In the genomic region with DNA sequence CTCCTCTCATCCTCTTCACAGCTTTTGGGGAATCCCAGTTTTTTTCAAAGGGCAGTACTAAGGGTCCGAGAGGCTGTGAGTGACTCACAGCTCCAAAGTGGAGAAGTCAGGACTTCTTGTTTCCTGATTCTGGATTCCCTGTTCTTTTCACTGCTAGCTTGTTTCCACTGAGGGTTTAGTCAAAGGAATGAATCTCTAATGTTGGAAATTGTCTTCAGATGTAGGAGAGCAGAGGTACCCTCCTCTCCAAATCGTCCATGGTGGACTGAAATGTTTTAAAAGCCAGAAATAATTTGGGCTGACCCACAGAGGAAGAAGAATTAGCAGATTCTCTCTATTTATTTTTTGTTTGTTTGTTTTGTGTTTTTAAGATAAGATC, we compare ENCODE assay signal across 14 cellular contexts. TPM values are rescaled to one million over a fixed set of nuclear protein-coding genes. Genes with fewer than 3 reads are reported as not detected.
DNase-seq lines count a peak whose midpoint lies in the region; ATAC-seq, FAIRE-seq and TF ChIP-seq lines count a peak whose summit lies in the region.
"Had no signal": no experiment of that assay in that cellular context is flagged by ENCODE, and none has a peak within 500 bp of the region (broad histone marks: within the 10 kb centered on the region; RNA-seq: fewer than 3 reads in every experiment).

No MANE protein-coding gene starts in this region.

- H3K36me3 ChIP-seq in HCT116 (ENCODE audit: control insufficient read depth in 1 of 2, insufficient read depth in 2 of 2, low read length in 2 of 2): no peaks in the 10 kb centered on the region
- H3K36me3 ChIP-seq in astrocyte (ENCODE audit: insufficient read depth, low read length): no peaks in the 10 kb centered on the region
- no peaks in the 10 kb centered on the region for H3K36me3 ChIP-seq in mesenchymal stem cell (ENCODE audit: control insufficient read depth in 1 of 2, insufficient read depth in 2 of 2, low read depth in 1 of 2, low read length in 2 of 2)
- H3K36me3 ChIP-seq in tibial nerve: no peaks in the 10 kb centered on the region
- H3K36me3 ChIP-seq: MG63, SJSA1 had no signal

- H3K9me3 ChIP-seq in HCT116 (ENCODE audit: control insufficient read depth in 1 of 2, insufficient read depth in 1 of 2, low read depth in 1 of 2, low read length in 2 of 2) (no peaks in the 10 kb centered on the region), astrocyte (ENCODE audit: insufficient read depth, low read depth, low read length) (no peaks in the 10 kb centered on the region), mesenchymal stem cell (ENCODE audit: control insufficient read depth, low read length) (no peaks in the 10 kb centered on the region), tibial nerve (no peaks in the 10 kb centered on the region), T-helper 17 cell (ENCODE audit: control insufficient read depth, low read length, poor library complexity, severe bottlenecking) (no peaks in the 10 kb centered on the region)
- H3K9me3 ChIP-seq: A549, MG63, SJSA1 had no signal

- no peak overlapping the region for H2BK15ac ChIP-seq in mesenchymal stem cell (ENCODE audit: low read depth, poor library complexity, severe bottlenecking)

- no peaks in the 10 kb centered on the region for H3K9me2 ChIP-seq in HCT116 (ENCODE audit: insufficient read depth)

- FAIRE-seq in astrocyte (lab: Jason Lieb, UNC): no peak
- FAIRE-seq: A549 had no signal

- no peak for TF ChIP-seq POLR2A in HCT116 (IDR thresholded peaks at IDR 0.05; ENCODE audit: borderline replicate concordance, extremely low read depth, insufficient read depth, insufficient read length)
- no peak for TF ChIP-seq POLR2A in tibial nerve (IDR thresholded peaks at IDR 0.05)

- H2BK12ac ChIP-seq in mesenchymal stem cell (ENCODE audit: low read length in 2 of 2): no peak overlapping the region

- no peaks in the 10 kb centered on the region for H3K79me1 ChIP-seq in mesenchymal stem cell (replicated peaks; ENCODE audit: low read length, poor library complexity, severe bottlenecking)

- H2BK120ac ChIP-seq in mesenchymal stem cell (ENCODE audit: low read depth, low read length): no peak overlapping the region

- intact Hi-C loops in HCT116 (cut with micrococcal nuclease): loop anchor here (1.0 to 5.0 kb wide), 3 partner anchors 149 to 1132 kb away; no protein-coding TSS in a partner anchor

- no peak for TF ChIP-seq RAD21 in HCT116 (IDR thresholded peaks at IDR 0.05; ENCODE audit: low read depth)

- peak; percentile 22 for DNase-seq in A172 (ENCODE audit: low spot score)
- no peak for DNase-seq in HCT116 (ENCODE audit: low read depth, low spot score)
- no peak for DNase-seq in astrocyte (ENCODE audit: low read depth)
- DNase-seq in mesenchymal stem cell: no peak
- no peak for DNase-seq in stimulated activated CD4-positive, alpha-beta T cell treated with anti-CD3 and anti-CD28 coated beads, Interleukin-2, amount 100 ng/mL, for 48 hours
- no peak for DNase-seq in tibial nerve (ENCODE audit: low spot score in 2 of 2)
- no peak for DNase-seq in T-helper 17 cell
- DNase-seq in NCI-H2081 treated with DMSO at 0.1 percent for 48 hours (lab: John Stamatoyannopoulos, UW): no peak

- H3K4me3 ChIP-seq in HCT116 (replicated peaks in 1 of 2; ENCODE audit: low read depth in 1 of 2, low read length in 2 of 2) (peak overlapping the region in 1 of 2 experiments; percentile 31; a peak in 2 of 4 replicates), astrocyte (ENCODE audit: insufficient read depth, low read depth, low read length) (no peak overlapping the region), mesenchymal stem cell (ENCODE audit: insufficient read depth in 1 of 2, low read depth in 1 of 2, low read length in 2 of 2) (no peak overlapping the region), tibial nerve (no peak overlapping the region)
- H3K4me3 ChIP-seq: A549, MG63, SJSA1 had no signal

- no peak overlapping the region for H2BK5ac ChIP-seq in mesenchymal stem cell (ENCODE audit: low read depth, low read length, poor library complexity, severe bottlenecking)

- H3K27me3 ChIP-seq in HCT116 (ENCODE audit: insufficient read depth, low read length) (no peaks in the 10 kb centered on the region), astrocyte (ENCODE audit: insufficient read depth, low read length) (no peaks in the 10 kb centered on the region), mesenchymal stem cell (ENCODE audit: control insufficient read depth in 1 of 2, insufficient read depth in 1 of 2, low read length in 2 of 2) (peaks cover 14 to 16% of the 10 kb centered on the region in 2 experiments), tibial nerve (peaks cover 0 to 8% of the 10 kb centered on the region in 2 donors)
- H3K27me3 ChIP-seq: MG63, SJSA1 had no signal

- no peak overlapping the region for H3K27ac Mint-ChIP-seq in astrocyte (ENCODE audit: unreplicated experiment)
- H3K27ac Mint-ChIP-seq in T-helper 17 cell: no peak overlapping the region

- H3K4me3 Mint-ChIP-seq in astrocyte (ENCODE audit: unreplicated experiment) (no peak overlapping the region), T-helper 17 cell (no peak overlapping the region)
- H3K4me3 Mint-ChIP-seq: CD4-positive, CD25-positive, alpha-beta regulatory T cell had no signal

- H3K36me3 Mint-ChIP-seq in astrocyte (ENCODE audit: low read depth, unreplicated experiment) (no peaks in the 10 kb centered on the region), T-helper 17 cell (ENCODE audit: low read depth) (peaks cover 2% of the 10 kb centered on the region)

- no peak overlapping the region for H3K23ac ChIP-seq in mesenchymal stem cell (ENCODE audit: low read length in 2 of 2)

- H3K18ac ChIP-seq in mesenchymal stem cell (ENCODE audit: low read depth in 1 of 2, low read length in 2 of 2): no peak overlapping the region

- no TSS peak for BruUV-seq in HCT116 (replicated peaks; lab: Mats Ljungman, UMichigan)

- POLR2A ChIA-PET in HCT116 (lab: Charles Lee): interaction anchor here (1.0 to 1.7 kb wide), 2 partner anchors 149 to 161 kb away, joined by 3 to 6 read pairs; a partner anchor contains a TSS

- H3K27ac ChIP-seq in HCT116 (ENCODE audit: low read depth, low read length): no peak overlapping the region
- H3K27ac ChIP-seq in astrocyte (ENCODE audit: low read depth, low read length): no peak overlapping the region
- no peak overlapping the region for H3K27ac ChIP-seq in mesenchymal stem cell (ENCODE audit: low read length, poor library complexity, severe bottlenecking)
- H3K27ac ChIP-seq in tibial nerve: no peak overlapping the region
- H3K27ac ChIP-seq: RWPE1 had no signal

- H2AK5ac ChIP-seq in mesenchymal stem cell (ENCODE audit: low read length, severe bottlenecking): no peak overlapping the region

- no peak overlapping the region for H4K8ac ChIP-seq in mesenchymal stem cell (ENCODE audit: low read length)

- CTCF ChIA-PET in HCT116 (lab: Charles Lee): interaction anchor here (0.8 to 8.4 kb wide), 17 partner anchors 19 to 1135 kb away, joined by 3 to 324 read pairs (median 5); a partner anchor contains a TSS

- H3K4me1 ChIP-seq in HCT116 (ENCODE audit: control insufficient read depth in 1 of 2, insufficient read depth in 2 of 2, low read length in 2 of 2) (peaks cover 3 to 22% of the 10 kb centered on the region in 2 experiments; a peak in 3 of 4 replicates), astrocyte (ENCODE audit: insufficient read depth, low read length) (peaks cover 5% of the 10 kb centered on the region), mesenchymal stem cell (ENCODE audit: control insufficient read depth, insufficient read depth, low read depth, low read length) (peaks cover 6% of the 10 kb centered on the region), tibial nerve (peaks cover 0 to 9% (median 4%) of the 10 kb centered on the region in 4 donors)
- H3K4me1 ChIP-seq: A549 had no signal

- H3K4me2 ChIP-seq in HCT116 (ENCODE audit: low read length) (peak overlapping the region; percentile 62), astrocyte (ENCODE audit: low read length) (peak overlapping the region; percentile 70), mesenchymal stem cell (ENCODE audit: low read length, poor library complexity, severe bottlenecking) (no peak overlapping the region)

- H3K9me3 Mint-ChIP-seq in astrocyte (ENCODE audit: unreplicated experiment): no peaks in the 10 kb centered on the region
- H3K9me3 Mint-ChIP-seq: CD4-positive, CD25-positive, alpha-beta regulatory T cell had no signal

- RAD21 ChIA-PET in HCT116 (lab: Charles Lee; ENCODE audit: low non-redundant PET in 1 of 2, low total read pairs in 2 of 2, uncharacterized antibody in 2 of 2, unreplicated experiment in 2 of 2): interaction anchor here (0.8 to 4.5 kb wide), 3 partner anchors 64 to 150 kb away, joined by 4 to 69 read pairs (median 44); no protein-coding TSS in a partner anchor

- H4K91ac ChIP-seq in mesenchymal stem cell (ENCODE audit: low read length): no peak overlapping the region

- no peak for TF ChIP-seq CTCF in HCT116 (IDR thresholded peaks at IDR 0.05 in 2 of 3, conservative IDR thresholded peaks at IDR 0.05 in 1 of 3; ENCODE audit: borderline replicate concordance in 1 of 3, insufficient read depth in 1 of 3, low read depth in 2 of 3, low read length in 2 of 3)
- no peak for TF ChIP-seq CTCF in astrocyte (IDR thresholded peaks at IDR 0.05; ENCODE audit: insufficient read depth, low read depth, low read length)
- no peak for TF ChIP-seq CTCF in tibial nerve (IDR thresholded peaks at IDR 0.05)

- TF ChIP-seq EP300 in tibial nerve (IDR thresholded peaks at IDR 0.05): no peak

- H3K4me1 Mint-ChIP-seq in astrocyte (ENCODE audit: low read depth, unreplicated experiment): peaks cover 8% of the 10 kb centered on the region
- H3K4me1 Mint-ChIP-seq in T-helper 17 cell: peaks cover 9% of the 10 kb centered on the region

- H3K27me3 Mint-ChIP-seq in astrocyte (ENCODE audit: low read depth, unreplicated experiment) (peaks cover 8% of the 10 kb centered on the region), T-helper 17 cell (no peaks in the 10 kb centered on the region)
- H3K27me3 Mint-ChIP-seq: CD4-positive, CD25-positive, alpha-beta regulatory T cell had no signal

- no peak overlapping the region for H3K4ac ChIP-seq in mesenchymal stem cell (ENCODE audit: low read depth in 1 of 2, low read length in 2 of 2)

- no peak for ATAC-seq in HCT116
- ATAC-seq in T-helper 17 cell: no peak

- H3K79me2 ChIP-seq in HCT116 (ENCODE audit: insufficient read depth, low read length) (no peaks in the 10 kb centered on the region), astrocyte (ENCODE audit: insufficient read depth, low read length) (no peaks in the 10 kb centered on the region)

- H2AFZ ChIP-seq in HCT116 (ENCODE audit: low read depth, low read length, poor library complexity, severe bottlenecking) (no peak overlapping the region), astrocyte (ENCODE audit: low read depth, low read length) (no peak overlapping the region), mesenchymal stem cell (ENCODE audit: low read depth, low read length) (no peak overlapping the region)

- 43% methylated on average over 2 of the region's 2 CpGs for WGBS in mesenchymal stem cell
- 39 to 41% methylated on average over 2 of the region's 2 CpGs for WGBS in tibial nerve, 2 donors

- no peak overlapping the region for H3K14ac ChIP-seq in mesenchymal stem cell (ENCODE audit: low read length in 2 of 2)

- H3K9ac ChIP-seq in HCT116 (ENCODE audit: low read length) (no peak overlapping the region), astrocyte (ENCODE audit: low read length) (no peak overlapping the region), mesenchymal stem cell (ENCODE audit: low read length) (peak overlapping the region; percentile 12)

- H4K20me1 ChIP-seq in HCT116 (ENCODE audit: insufficient read depth): no peaks in the 10 kb centered on the region
- H4K20me1 ChIP-seq in astrocyte (ENCODE audit: insufficient read depth, low read length): no peaks in the 10 kb centered on the region

RNA-seq across cellular contexts. Expression of a gene that starts 30.5 kb away (rescaled TPM):
- 0.24 TPM in 1 of 2 replicates, not detected in the other for total RNA-seq in A172 (2014; rRNA removed; shearing (Covaris generic))
- 0.22 TPM for total RNA-seq in HCT116 (2021; ENCODE audit: unreplicated experiment)
- polyA plus RNA-seq in HCT116 (2012): 0.11 and 0.25 TPM in 2 replicates
- total RNA-seq in astrocyte: 0.99 and 1.2 TPM in 2 replicates
- not detected for polyA plus RNA-seq in mesenchymal stem cell (2013, experiment 1 of 2)
- polyA plus RNA-seq in mesenchymal stem cell (2013, experiment 2 of 2): not detected
- total RNA-seq in tibial nerve: not detected
- total RNA-seq in T-helper 17 cell: 1 to 10 TPM; 5.3 to 7.6 TPM
- total RNA-seq: Calu3, SJSA1 had no signal
- polyA plus RNA-seq: A549 had no signal

RNA-seq across cellular contexts. Expression of a gene that starts 34.2 kb away (rescaled TPM):
- not detected in 2 replicates for total RNA-seq in A172 (2014; rRNA removed; shearing (Covaris generic))
- total RNA-seq in HCT116 (2021; ENCODE audit: unreplicated experiment) (not detected), astrocyte (0.82 and 0.99 TPM in 2 replicates), tibial nerve (under 1 TPM in 1 of 4 donors, not detected in 3; 0.22 TPM), T-helper 17 cell (not detected)
- 0.01 TPM in 1 of 2 replicates, not detected in the other for polyA plus RNA-seq in HCT116 (2012)
- polyA plus RNA-seq in mesenchymal stem cell (2013, experiment 1 of 2): 0.03 TPM
- not detected for polyA plus RNA-seq in mesenchymal stem cell (2013, experiment 2 of 2)
- total RNA-seq: Calu3; CD4-positive, CD25-positive, alpha-beta regulatory T cell; SJSA1 had no signal
- polyA plus RNA-seq: A549; CD4-positive, CD25-positive, alpha-beta regulatory T cell had no signal
